ENCODE assay signal across 22 cellular contexts in the genomic region with DNA sequence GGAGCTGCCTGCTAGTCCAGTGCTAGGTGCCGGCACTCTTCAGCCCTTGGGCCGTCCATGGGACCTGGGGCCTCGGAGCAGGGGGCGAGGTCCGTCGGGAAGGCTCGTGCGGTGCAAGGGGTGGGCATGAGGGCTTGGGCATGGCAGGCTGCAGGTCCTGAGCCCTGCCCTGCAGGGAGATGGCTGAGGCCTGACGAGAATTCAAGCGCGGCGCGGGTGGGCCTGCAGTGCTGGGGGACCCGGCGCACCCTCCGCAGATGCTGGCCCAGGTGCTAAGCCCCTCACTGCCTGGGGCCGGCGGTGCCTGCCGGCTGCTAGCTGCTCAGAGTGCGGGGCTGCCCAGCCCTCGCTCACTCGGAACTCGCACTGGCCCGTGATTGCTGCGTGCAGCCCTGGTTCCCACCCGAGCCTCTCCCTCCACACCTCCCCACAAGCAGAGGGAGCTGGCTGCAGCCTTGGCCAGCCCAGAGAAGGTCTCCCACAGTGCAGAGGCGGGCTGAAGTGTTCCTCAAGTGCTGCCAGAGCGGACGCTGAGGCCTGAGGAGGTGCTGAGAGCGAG.
A peak's percentile ranks its signal among the peaks of the same experiment; 100 is the strongest.
DNase-seq lines count a peak whose midpoint lies in the region; ATAC-seq, FAIRE-seq and TF ChIP-seq lines count a peak whose summit lies in the region.
"Had no signal": no experiment of that assay in that cellular context is flagged by ENCODE, and none has a peak within 500 bp of the region (broad histone marks: within the 10 kb centered on the region; RNA-seq: fewer than 3 reads in every experiment).

No MANE protein-coding gene starts in this region.

- no peak overlapping the region for H3K4me3 Mint-ChIP-seq in activated CD8-positive, alpha-beta T cell treated with anti-CD3 and anti-CD28 coated beads for 36 hours
- H3K4me3 Mint-ChIP-seq: B cell; CD4-positive, alpha-beta T cell; CD8-positive, alpha-beta T cell had no signal

- no peaks in the 10 kb centered on the region for H3K36me3 ChIP-seq in kidney (ENCODE audit: control insufficient read depth in 1 of 2, insufficient read depth in 2 of 2, low read length in 2 of 2)
- H3K36me3 ChIP-seq in upper lobe of right lung: no peaks in the 10 kb centered on the region
- H3K36me3 ChIP-seq: BLaER1 treated with 17β-estradiol and CSF1 and Interleukin-3, amounts not matched to agents 10 nM and 100 nM had no signal

- DNase-seq in left ventricle myocardium superior: peak; percentile 29
- no peak for DNase-seq in left cardiac atrium
- DNase-seq in kidney: peak; percentile 71
- no peak for DNase-seq in upper lobe of right lung
- no peak for DNase-seq in activated CD8-positive, alpha-beta T cell treated with anti-CD3 and anti-CD28 coated beads for 36 hours
- no peak for DNase-seq in effector CD8-positive, alpha-beta T cell (lab: John Stamatoyannopoulos, UW)
- DNase-seq: AML-193; Caco-2; Calu3; CD4-positive, alpha-beta T cell; CD8-positive, alpha-beta T cell; DMS79 treated with DMSO at 0.1 percent for 48 hours; GF-D8 had no signal

- no peak overlapping the region for H3K4me3 ChIP-seq in kidney (ENCODE audit: low read length in 2 of 2)
- H3K4me3 ChIP-seq in upper lobe of right lung: no peak overlapping the region
- H3K4me3 ChIP-seq: A549; BLaER1 treated with 17β-estradiol and CSF1 and Interleukin-3, amounts not matched to agents 10 nM and 100 nM had no signal

- H3K36me3 Mint-ChIP-seq in activated CD8-positive, alpha-beta T cell treated with anti-CD3 and anti-CD28 coated beads for 36 hours (ENCODE audit: low read depth): no peaks in the 10 kb centered on the region
- H3K36me3 Mint-ChIP-seq: CD8-positive, alpha-beta T cell had no signal

- CTCF ChIA-PET in activated CD8-positive, alpha-beta T cell treated with anti-CD3 and anti-CD28 coated beads for 36 hours (lab: Charles Lee): no interaction called here

- H3K27me3 Mint-ChIP-seq in activated CD8-positive, alpha-beta T cell treated with anti-CD3 and anti-CD28 coated beads for 36 hours: no peaks in the 10 kb centered on the region
- H3K27me3 Mint-ChIP-seq: B cell; CD4-positive, alpha-beta T cell had no signal

- POLR2A ChIA-PET in activated CD8-positive, alpha-beta T cell treated with anti-CD3 and anti-CD28 coated beads for 36 hours (lab: Charles Lee): no interaction called here

- TF ChIP-seq CTCF in kidney (IDR thresholded peaks at IDR 0.05; ENCODE audit: borderline replicate concordance, extremely low read depth, insufficient read depth): no peak
- TF ChIP-seq CTCF in upper lobe of right lung (IDR thresholded peaks at IDR 0.05): no peak
- TF ChIP-seq CTCF in activated CD8-positive, alpha-beta T cell treated with anti-CD3 and anti-CD28 coated beads for 36 hours (IDR thresholded peaks at IDR 0.05): no peak

- peaks cover 6% of the 10 kb centered on the region for H3K9me3 Mint-ChIP-seq in activated CD8-positive, alpha-beta T cell treated with anti-CD3 and anti-CD28 coated beads for 36 hours
- H3K9me3 Mint-ChIP-seq: CD8-positive, alpha-beta T cell had no signal

- H3K9me3 ChIP-seq in kidney (ENCODE audit: control insufficient read depth in 1 of 2, low read length in 2 of 2) (peaks cover 0 to 2% of the 10 kb centered on the region in 2 donors), upper lobe of right lung (no peaks in the 10 kb centered on the region)
- H3K9me3 ChIP-seq: A549, Caco-2 had no signal

- H3K4me1 ChIP-seq in kidney (ENCODE audit: control insufficient read depth in 1 of 2, insufficient read depth in 1 of 2, low read depth in 1 of 2, low read length in 2 of 2): no peaks in the 10 kb centered on the region
- no peaks in the 10 kb centered on the region for H3K4me1 ChIP-seq in upper lobe of right lung
- H3K4me1 ChIP-seq: A549; BLaER1 treated with 17β-estradiol and CSF1 and Interleukin-3, amounts not matched to agents 10 nM and 100 nM; Caco-2 had no signal

- H3K27ac ChIP-seq in kidney (ENCODE audit: low read depth in 2 of 2, low read length in 2 of 2) (no peak overlapping the region), upper lobe of right lung (no peak overlapping the region)
- H3K27ac ChIP-seq: 22Rv1; A549; BLaER1 treated with 17β-estradiol and CSF1 and Interleukin-3, amounts not matched to agents 10 nM and 100 nM; C4-2B had no signal

- no peaks in the 10 kb centered on the region for H3K4me1 Mint-ChIP-seq in activated CD8-positive, alpha-beta T cell treated with anti-CD3 and anti-CD28 coated beads for 36 hours (ENCODE audit: low read depth)
- H3K4me1 Mint-ChIP-seq: B cell had no signal

- FAIRE-seq in kidney (lab: Jason Lieb, UNC): no peak
- FAIRE-seq: A549, D721Med, G401.6, GM12891, GM19239 had no signal

- ATAC-seq in left ventricle myocardium superior (no peak), left cardiac atrium (no peak), upper lobe of right lung (peak; percentile 23)
- ATAC-seq in activated CD8-positive, alpha-beta T cell treated with anti-CD3 and anti-CD28 coated beads for 36 hours: no peak
- ATAC-seq: A549; CD8-positive, alpha-beta T cell had no signal

- no peaks in the 10 kb centered on the region for H3K27me3 ChIP-seq in upper lobe of right lung
- H3K27me3 ChIP-seq: BLaER1 treated with 17β-estradiol and CSF1 and Interleukin-3, amounts not matched to agents 10 nM and 100 nM had no signal

- H3K9ac ChIP-seq in kidney (ENCODE audit: low read length in 2 of 2): no peak overlapping the region
- H3K9ac ChIP-seq: BLaER1 treated with 17β-estradiol and CSF1 and Interleukin-3, amounts not matched to agents 10 nM and 100 nM had no signal

- intact Hi-C loops in left ventricle myocardium superior (cut with micrococcal nuclease): no loop called here
- intact Hi-C loops in left cardiac atrium (cut with DNase I): no loop called here
- intact Hi-C loops in kidney (cut with DNase I): no loop called here
- intact Hi-C loops in upper lobe of right lung (cut with DNase I): no loop called here
- intact Hi-C loops in activated CD8-positive, alpha-beta T cell treated with anti-CD3 and anti-CD28 coated beads for 36 hours (cut with micrococcal nuclease): no loop called here

- no peak overlapping the region for H3K27ac Mint-ChIP-seq in activated CD8-positive, alpha-beta T cell treated with anti-CD3 and anti-CD28 coated beads for 36 hours
- H3K27ac Mint-ChIP-seq: B cell; CD4-positive, alpha-beta T cell; CD8-positive, alpha-beta T cell had no signal

Comparison
In these comparisons a context has a peak if more than half of its experiments do, and no peak if none do; other contexts are left out.
1. DNase-seq: peak in left ventricle myocardium superior (single experiment) and kidney (single experiment); none in left cardiac atrium (single experiment), upper lobe of right lung (single experiment), activated CD8-positive, alpha-beta T cell treated with anti-CD3 and anti-CD28 coated beads for 36 hours (single experiment) and effector CD8-positive, alpha-beta T cell (single experiment).